ENCODE assay signal across 9 cellular contexts in the genomic region with DNA sequence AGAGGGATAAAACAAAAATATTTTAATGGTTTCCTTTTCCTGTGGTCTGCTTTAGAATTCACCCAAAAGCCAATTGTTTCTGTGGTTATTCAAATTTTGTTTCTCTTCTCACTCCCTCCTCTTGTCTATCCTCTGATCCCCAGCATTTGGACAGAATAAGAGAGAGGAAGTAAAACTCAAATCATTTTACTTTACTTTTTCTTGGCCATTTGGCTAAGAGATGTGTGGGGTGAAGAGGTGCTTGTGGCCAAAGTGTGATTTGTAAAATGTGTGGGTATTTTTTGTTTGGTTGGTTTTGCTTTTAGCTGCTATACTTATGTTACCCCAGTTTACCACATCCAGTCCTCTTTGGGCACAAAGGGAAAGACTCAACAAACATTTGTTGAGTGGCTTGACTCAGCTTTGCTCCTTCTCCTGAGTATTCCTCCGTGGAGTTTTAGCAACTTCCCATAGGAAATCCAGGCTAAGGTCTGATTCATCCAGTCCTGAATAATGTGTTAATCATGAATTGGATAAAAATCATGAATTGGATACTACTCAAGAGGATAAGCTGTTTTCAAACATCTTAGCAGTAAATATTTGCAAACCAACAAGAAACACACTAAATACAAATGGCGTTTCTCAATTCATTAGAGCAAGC.
DNase-seq lines count a peak whose midpoint lies in the region; ATAC-seq, FAIRE-seq and TF ChIP-seq lines count a peak whose summit lies in the region.
"Had no signal": no experiment of that assay in that cellular context is flagged by ENCODE, and none has a peak within 500 bp of the region (broad histone marks: within the 10 kb centered on the region; RNA-seq: fewer than 3 reads in every experiment).

No MANE protein-coding gene starts in this region.

- no TSS peak for BruUV-seq in PC-3 (replicated peaks; lab: Mats Ljungman, UMichigan)

- no peak for TF ChIP-seq POLR2A in gastrocnemius medialis (IDR thresholded peaks at IDR 0.05)

- no peaks in the 10 kb centered on the region for H3F3A ChIP-seq in PC-3 (ENCODE audit: low read length, unreplicated experiment)

- POLR2A ChIA-PET in PC-3 (lab: Charles Lee; ENCODE audit: unreplicated experiment) = no interaction called here

- TF ChIP-seq CTCF in PC-3 (conservative IDR thresholded peaks at IDR 0.05; ENCODE audit: low read depth, low read length) (no peak), gastrocnemius medialis (IDR thresholded peaks at IDR 0.05 in 4 of 5, conservative IDR thresholded peaks at IDR 0.05 in 1 of 5) (no peak)

- DNase-seq in PC-3 (peak; percentile 70), gastrocnemius medialis (no peak), DMS79 (lab: John Stamatoyannopoulos, UW) (no peak), iPS-NIHi11 (ENCODE audit: low spot score) (no peak), frontal cortex (ENCODE audit: low spot score in 2 of 2) (no peak)
- no peak for DNase-seq in activated T-helper 1 cell treated with anti-CD3 and anti-CD28 coated beads, Interleukin-12 subunit alpha, Interleukin-12 subunit beta, Interleukin-2, Interleukin-4 antibody, amounts not matched to agents 30 ng/mL and 10 ng/mL and 1 ng/mL, durations not matched to agents 14 hours and 24 hours and 36 hours (ENCODE audit: low spot score)
- DNase-seq: trophoblast cell had no signal

- intact Hi-C loops in PC-3 (cut with micrococcal nuclease) = no loop called here
- intact Hi-C loops in gastrocnemius medialis (cut with DNase I; ENCODE audit: low total_unique reads) = no loop called here
- intact Hi-C loops in activated T-helper 1 cell treated with anti-CD3 and anti-CD28 coated beads, Interleukin-12 subunit alpha, Interleukin-12 subunit beta, Interleukin-2, Interleukin-4 antibody, amounts not matched to agents 30 ng/mL and 10 ng/mL and 1 ng/mL, durations not matched to agents 14 hours and 24 hours and 36 hours (cut with micrococcal nuclease) = loop anchor here (2.0 to 5.0 kb wide), 2 partner anchors 77 to 108 kb away; partner anchors contain the start of gene CYP1B1

- CTCF ChIA-PET in PC-3 (lab: Charles Lee) = no interaction called here

- H3K4me3 Mint-ChIP-seq in activated T-helper 1 cell treated with anti-CD3 and anti-CD28 coated beads, Interleukin-12 subunit alpha, Interleukin-12 subunit beta, Interleukin-2, Interleukin-4 antibody, amounts not matched to agents 30 ng/mL and 10 ng/mL and 1 ng/mL, durations not matched to agents 14 hours and 24 hours and 36 hours = no peak overlapping the region

- H3K9me2 ChIP-seq in PC-3 (replicated peaks; ENCODE audit: low read length) = no peaks in the 10 kb centered on the region

- no peak overlapping the region for H2AFZ ChIP-seq in PC-3 (ENCODE audit: low read length)

- H3K4me3 ChIP-seq in PC-3 (ENCODE audit: low read length) = no peak overlapping the region
- H3K4me3 ChIP-seq in gastrocnemius medialis = no peak overlapping the region

- peak overlapping the region; percentile 5 for H3K4me2 ChIP-seq in PC-3 (ENCODE audit: low read length)

- H3K27ac ChIP-seq in PC-3 (ENCODE audit: low read length) (peak overlapping the region; percentile 42), gastrocnemius medialis (peak overlapping the region in 3 of 4 donors; percentile 23 to 57 (median 27))

- no peak overlapping the region for H3K27ac Mint-ChIP-seq in activated T-helper 1 cell treated with anti-CD3 and anti-CD28 coated beads, Interleukin-12 subunit alpha, Interleukin-12 subunit beta, Interleukin-2, Interleukin-4 antibody, amounts not matched to agents 30 ng/mL and 10 ng/mL and 1 ng/mL, durations not matched to agents 14 hours and 24 hours and 36 hours

- H4K20me1 ChIP-seq in PC-3 (ENCODE audit: low read length) = no peaks in the 10 kb centered on the region

- H3K9me3 ChIP-seq in PC-3 (ENCODE audit: low read length) (no peaks in the 10 kb centered on the region), gastrocnemius medialis (no peaks in the 10 kb centered on the region)

- H3K36me3 ChIP-seq in PC-3 (ENCODE audit: low read depth, low read length) (no peaks in the 10 kb centered on the region), gastrocnemius medialis (no peaks in the 10 kb centered on the region)

- H3K79me2 ChIP-seq in PC-3 (ENCODE audit: low read length) = no peaks in the 10 kb centered on the region

- H3K4me1 ChIP-seq in PC-3 (ENCODE audit: insufficient read depth, low read length) = peaks cover 14% of the 10 kb centered on the region
- H3K4me1 ChIP-seq in gastrocnemius medialis = no peaks in the 10 kb centered on the region

- H3K9ac ChIP-seq in PC-3 (ENCODE audit: low read length) = no peak overlapping the region

- in situ Hi-C loops in gastrocnemius medialis (cut with MboI; ENCODE audit: low sequenced_read_pairs in 4 of 4) = no loop called here

- peaks cover 18% of the 10 kb centered on the region for H3K27me3 Mint-ChIP-seq in activated T-helper 1 cell treated with anti-CD3 and anti-CD28 coated beads, Interleukin-12 subunit alpha, Interleukin-12 subunit beta, Interleukin-2, Interleukin-4 antibody, amounts not matched to agents 30 ng/mL and 10 ng/mL and 1 ng/mL, durations not matched to agents 14 hours and 24 hours and 36 hours (ENCODE audit: insufficient read depth)

- peaks cover 18% of the 10 kb centered on the region for H3K4me1 Mint-ChIP-seq in activated T-helper 1 cell treated with anti-CD3 and anti-CD28 coated beads, Interleukin-12 subunit alpha, Interleukin-12 subunit beta, Interleukin-2, Interleukin-4 antibody, amounts not matched to agents 30 ng/mL and 10 ng/mL and 1 ng/mL, durations not matched to agents 14 hours and 24 hours and 36 hours (ENCODE audit: low read depth)

- no peak for FAIRE-seq in frontal cortex (lab: Jason Lieb, UNC)

- ATAC-seq in GM19023 (IDR thresholded peaks at IDR 0.05; ENCODE audit: unreplicated experiment) = peak; percentile 95
- peak; percentile 93 for ATAC-seq in HG02884 (IDR thresholded peaks at IDR 0.05; ENCODE audit: unreplicated experiment)
- peak; percentile 40 for ATAC-seq in PC-3
- peak; percentile 47 to 60 for ATAC-seq in gastrocnemius medialis

- H3K27me3 ChIP-seq in PC-3 (ENCODE audit: low read length) (no peaks in the 10 kb centered on the region), gastrocnemius medialis (no peaks in the 10 kb centered on the region)

- H3K9me3 Mint-ChIP-seq in activated T-helper 1 cell treated with anti-CD3 and anti-CD28 coated beads, Interleukin-12 subunit alpha, Interleukin-12 subunit beta, Interleukin-2, Interleukin-4 antibody, amounts not matched to agents 30 ng/mL and 10 ng/mL and 1 ng/mL, durations not matched to agents 14 hours and 24 hours and 36 hours = peaks cover 11% of the 10 kb centered on the region

- peaks cover 5% of the 10 kb centered on the region for H3K36me3 Mint-ChIP-seq in activated T-helper 1 cell treated with anti-CD3 and anti-CD28 coated beads, Interleukin-12 subunit alpha, Interleukin-12 subunit beta, Interleukin-2, Interleukin-4 antibody, amounts not matched to agents 30 ng/mL and 10 ng/mL and 1 ng/mL, durations not matched to agents 14 hours and 24 hours and 36 hours (ENCODE audit: low read depth)

Comparison
In these comparisons a context has a peak if more than half of its experiments do, and no peak if none do; other contexts are left out.
1. ATAC-seq: peak in every context shown above with its lines; median percentile 95 in GM19023; 93 in HG02884; 54 in gastrocnemius medialis; 40 in PC-3.